Comparison of ENCODE assay signal across 9 cellular contexts in the genomic region with DNA sequence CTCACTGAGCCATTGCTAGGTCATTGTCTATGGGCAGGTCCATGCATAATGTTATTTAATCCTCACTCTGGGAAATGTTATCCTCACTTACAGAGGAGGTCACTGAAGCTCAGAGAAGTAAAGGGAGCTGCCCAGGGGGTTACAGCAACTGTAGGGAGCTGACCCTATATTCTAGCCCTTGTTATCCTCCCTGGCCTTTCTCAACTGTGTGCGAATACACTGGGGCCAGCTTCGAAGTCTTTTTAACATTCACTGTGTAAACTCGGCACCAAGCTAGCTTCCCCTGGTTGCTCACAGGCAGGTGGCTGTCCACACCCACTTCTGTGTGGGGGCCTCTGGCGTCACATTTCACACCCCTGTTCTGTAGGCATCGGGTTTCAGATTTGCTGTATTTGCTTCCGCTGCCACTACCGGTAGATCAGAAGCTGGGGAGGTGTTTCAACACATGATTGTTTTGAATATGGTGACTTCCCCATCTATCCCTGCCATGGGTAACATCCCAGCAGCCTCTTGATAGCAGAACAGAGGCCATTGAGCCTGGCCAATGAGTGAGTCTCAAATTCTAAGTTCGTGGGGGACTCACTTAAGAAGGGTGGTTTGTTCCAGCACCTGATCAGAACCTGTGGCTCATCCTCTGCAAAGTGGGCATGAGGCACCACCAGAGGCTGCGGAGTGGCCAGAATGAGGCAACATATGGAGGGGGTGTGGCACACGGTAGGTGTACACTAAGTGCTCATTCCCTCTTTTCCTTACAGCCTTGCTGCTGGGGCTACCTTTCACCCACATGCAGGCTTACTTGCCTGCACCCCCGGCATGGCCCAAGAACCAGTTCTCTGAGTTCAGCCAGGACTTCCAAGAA.
A peak's percentile ranks its signal among the peaks of the same experiment; 100 is the strongest.
DNase-seq lines count a peak whose midpoint lies in the region; ATAC-seq, FAIRE-seq and TF ChIP-seq lines count a peak whose summit lies in the region.
"Had no signal": no experiment of that assay in that cellular context is flagged by ENCODE, and none has a peak within 500 bp of the region (broad histone marks: within the 10 kb centered on the region; RNA-seq: fewer than 3 reads in every experiment).

No MANE protein-coding gene starts in this region.

- no peak; a peak in 1 of 6 replicates for TF ChIP-seq CTCF in GM12878 (IDR thresholded peaks at IDR 0.05 in 2 of 3, conservative IDR thresholded peaks at IDR 0.05 in 1 of 3; ENCODE audit: control insufficient read depth in 2 of 3, extremely low read depth in 1 of 3, insufficient read depth in 1 of 3, low read depth in 3 of 3, low read length in 3 of 3)

- ATAC-seq in GM19395 (IDR thresholded peaks at IDR 0.05; ENCODE audit: unreplicated experiment): peak; percentile 46
- ATAC-seq in HG03457 (IDR thresholded peaks at IDR 0.05; ENCODE audit: unreplicated experiment): peak; percentile 31
- peak; percentile 74 for ATAC-seq in T-helper 17 cell
- peak; percentile 42 for ATAC-seq in GM12878
- peak; percentile 6 for ATAC-seq in sciatic nerve

- no peaks in the 10 kb centered on the region for H3K9me3 ChIP-seq in BLaER1 treated with 17β-estradiol and CSF1 and Interleukin-3, amounts not matched to agents 10 nM and 100 nM (replicated peaks in 1 of 11)
- H3K9me3 ChIP-seq in T-helper 17 cell (ENCODE audit: control insufficient read depth, low read length, poor library complexity, severe bottlenecking) (no peaks in the 10 kb centered on the region), GM12878 (replicated peaks; ENCODE audit: control insufficient read depth, insufficient read depth, low read length) (no peaks in the 10 kb centered on the region)

- POLR2A ChIA-PET in GM12878 (lab: Charles Lee): interaction anchor here (0.6 to 11.5 kb wide), 15 partner anchors 8 to 1505 kb away, joined by 3 to 170 read pairs (median 4); no protein-coding TSS in a partner anchor

- H3K27me3 Mint-ChIP-seq in T-helper 17 cell: no peaks in the 10 kb centered on the region

- H3K4me1 ChIP-seq in BLaER1 treated with 17β-estradiol and CSF1 and Interleukin-3, amounts not matched to agents 10 nM and 100 nM: peaks cover 88 to 100% (median 98%) of the 10 kb centered on the region in 10 experiments
- H3K4me1 ChIP-seq in GM12878 (ENCODE audit: control insufficient read depth, insufficient read depth, low read length): peaks cover 94% of the 10 kb centered on the region

- H3K36me3 Mint-ChIP-seq in T-helper 17 cell (ENCODE audit: low read depth): peaks cover 8% of the 10 kb centered on the region

- peak; percentile 65 to 69; a peak in 3 of 4 replicates for TF ChIP-seq EP300 in GM12878 (IDR thresholded peaks at IDR 0.05; ENCODE audit: borderline replicate concordance in 1 of 2, control insufficient read depth in 1 of 2, low read depth in 2 of 2, low read length in 2 of 2)

- CTCF ChIA-PET in GM12878 (lab: Yijun Ruan, JAX): interaction anchor here (0.7 to 7.8 kb wide), 14 partner anchors 11 to 440 kb away, joined by 3 to 57 read pairs (median 9); partner anchors contain the start of gene RPL32

- DNase-seq in T-helper 17 cell: peak; percentile 54 to 71 (median 67)
- DNase-seq in GM12878 (ENCODE audit: low read depth, low spot score): peak; percentile 92
- no peak for DNase-seq in sciatic nerve (ENCODE audit: low spot score)
- DNase-seq in superior temporal gyrus (ENCODE audit: extremely low spot score): no peak
- no peak for DNase-seq in COLO829 (ENCODE audit: low spot score)

- RAD21 ChIA-PET in GM12878 (lab: Charles Lee; ENCODE audit: unreplicated experiment): interaction anchor here (1.0 to 8.5 kb wide), 21 partner anchors 9 to 441 kb away, joined by 3 to 93 read pairs (median 5); no protein-coding TSS in a partner anchor

- peak overlapping the region; percentile 78 to 100 (median 99) for H3K27ac ChIP-seq in BLaER1 treated with 17β-estradiol and CSF1 and Interleukin-3, amounts not matched to agents 10 nM and 100 nM
- H3K27ac ChIP-seq in GM12878 (ENCODE audit: control insufficient read depth, insufficient read depth): peak overlapping the region; percentile 99
- H3K27ac ChIP-seq: epithelial cell of prostate had no signal

- H3K27ac Mint-ChIP-seq in T-helper 17 cell: peak overlapping the region; percentile 100

- SMC1A ChIA-PET in GM12878 (lab: Charles Lee; ENCODE audit: uncharacterized antibody, unreplicated experiment): interaction anchor here (1.1 to 12.7 kb wide), 14 partner anchors 8 to 80 kb away, joined by 3 to 123 read pairs (median 7); no protein-coding TSS in a partner anchor

- FAIRE-seq in GM12878 (lab: Jason Lieb, UNC): peak; percentile 86

- TF ChIP-seq RAD21 in GM12878 (IDR thresholded peaks at IDR 0.05; ENCODE audit: insufficient read depth, low read depth, low read length): no peak

- peak overlapping the region; percentile 92 to 100 (median 99) for H3K4me2 ChIP-seq in BLaER1 treated with 17β-estradiol and CSF1 and Interleukin-3, amounts not matched to agents 10 nM and 100 nM
- peak overlapping the region; percentile 90 for H3K4me2 ChIP-seq in GM12878 (ENCODE audit: control insufficient read depth, insufficient read depth)

- TF ChIP-seq POLR2A in GM12878 (IDR thresholded peaks at IDR 0.05; ENCODE audit: low read depth, low read length): no peak

- peaks cover 0 to 14% (median 0%) of the 10 kb centered on the region in 11 experiments; a peak in 3 of 22 replicates for H3K36me3 ChIP-seq in BLaER1 treated with 17β-estradiol and CSF1 and Interleukin-3, amounts not matched to agents 10 nM and 100 nM
- peaks cover 0 to 2% of the 10 kb centered on the region in 2 experiments; a peak in 2 of 4 replicates for H3K36me3 ChIP-seq in GM12878 (ENCODE audit: control insufficient read depth in 2 of 2, insufficient read depth in 2 of 2, low read length in 1 of 2)

- peaks cover 67% of the 10 kb centered on the region for H3K4me1 Mint-ChIP-seq in T-helper 17 cell

- intact Hi-C loops in GM12878 (cut with micrococcal nuclease; ENCODE audit: unreplicated experiment): loop anchor here (1.0 to 10.0 kb wide), 5 partner anchors 9 to 443 kb away; no protein-coding TSS in a partner anchor
- intact Hi-C loops in sciatic nerve (cut with DNase I): no loop called here

- H3K4me3 Mint-ChIP-seq in T-helper 17 cell: peak overlapping the region; percentile 88

- H3K9ac ChIP-seq in BLaER1 treated with 17β-estradiol and CSF1 and Interleukin-3, amounts not matched to agents 10 nM and 100 nM: peak overlapping the region; percentile 64 to 95 (median 90)
- H3K9ac ChIP-seq in GM12878 (ENCODE audit: control insufficient read depth, insufficient read depth, low read length): peak overlapping the region; percentile 93

- H3K79me2 ChIP-seq in GM12878 (ENCODE audit: control insufficient read depth, insufficient read depth, low read length): peaks cover 93% of the 10 kb centered on the region

- BruUV-seq in GM12878 (replicated peaks; lab: Mats Ljungman, UMichigan): TSS peak; percentile 43

- H4K20me1 ChIP-seq in BLaER1 treated with 17β-estradiol and CSF1 and Interleukin-3, amounts not matched to agents 10 nM and 100 nM: peaks cover 0 to 63% (median 17%) of the 10 kb centered on the region in 11 experiments; a peak in 10 of 22 replicates
- H4K20me1 ChIP-seq in GM12878 (ENCODE audit: control insufficient read depth, insufficient read depth): no peaks in the 10 kb centered on the region

- H2AFZ ChIP-seq in GM12878 (ENCODE audit: control insufficient read depth, low read depth, low read length): no peak overlapping the region

- peak overlapping the region in 4 of 10 experiments; percentile 19 to 60 (median 42); a peak in 8 of 20 replicates for H3K4me3 ChIP-seq in BLaER1 treated with 17β-estradiol and CSF1 and Interleukin-3, amounts not matched to agents 10 nM and 100 nM
- H3K4me3 ChIP-seq in GM12878: peak overlapping the region; percentile 46; the same call in 1 of the 2 replicates

- 6% methylated on average over 11 of the region's 11 CpGs for WGBS in GM12878 (ENCODE audit: insufficient coverage, insufficient replicate concordance, low lambda C conversion rate, missing lambda C conversion rate)

- no peaks in the 10 kb centered on the region for H3K27me3 ChIP-seq in BLaER1 treated with 17β-estradiol and CSF1 and Interleukin-3, amounts not matched to agents 10 nM and 100 nM
- H3K27me3 ChIP-seq in GM12878 (replicated peaks in 1 of 2; ENCODE audit: control insufficient read depth in 2 of 2, insufficient read depth in 2 of 2, low read length in 1 of 2): no peaks in the 10 kb centered on the region

- in situ Hi-C loops in GM12878 (cut with MboI): no loop called here

TF ChIP-seq in GM12878, 131 proteins besides CTCF, POLR2A, EP300 and RAD21 (continues in another document):
- no peak for TF ChIP-seq NFXL1 (IDR thresholded peaks at IDR 0.05; ENCODE audit: borderline replicate concordance)
- no peak for TF ChIP-seq ATF2 (IDR thresholded peaks at IDR 0.05; ENCODE audit: low read length)
- TF ChIP-seq KLF5 (IDR thresholded peaks at IDR 0.05; ENCODE audit: partially characterized antibody): peak; percentile 4
- no peak for TF ChIP-seq NFIC (IDR thresholded peaks at IDR 0.05; ENCODE audit: low read depth, low read length)
- TF ChIP-seq SREBF2 (IDR thresholded peaks at IDR 0.05; ENCODE audit: low read length): no peak
- TF ChIP-seq, protein P1, sequence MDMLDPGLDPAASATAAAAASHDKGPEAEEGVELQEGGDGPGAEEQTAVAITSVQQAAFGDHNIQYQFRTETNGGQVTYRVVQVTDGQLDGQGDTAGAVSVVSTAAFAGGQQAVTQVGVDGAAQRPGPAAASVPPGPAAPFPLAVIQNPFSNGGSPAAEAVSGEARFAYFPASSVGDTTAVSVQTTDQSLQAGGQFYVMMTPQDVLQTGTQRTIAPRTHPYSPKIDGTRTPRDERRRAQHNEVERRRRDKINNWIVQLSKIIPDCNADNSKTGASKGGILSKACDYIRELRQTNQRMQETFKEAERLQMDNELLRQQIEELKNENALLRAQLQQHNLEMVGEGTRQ (IDR thresholded peaks at IDR 0.05; ENCODE audit: borderline replicate concordance, low read depth, low read length): no peak; the same call in 1 of the 2 replicates
- TF ChIP-seq SPI1 (IDR thresholded peaks at IDR 0.05; ENCODE audit: borderline replicate concordance, insufficient read depth, low read depth, low read length): peak; percentile 68
- TF ChIP-seq IRF4 (IDR thresholded peaks at IDR 0.05; ENCODE audit: low read depth, low read length): 0 out of 2 replicates have a peak, but pooled peaks have one; percentile 50

Comparison
In these comparisons a context has a peak if more than half of its experiments do, and no peak if none do; other contexts are left out.
1. ATAC-seq: peak in every context shown above with its lines; median percentile 74 in T-helper 17 cell; 46 in GM19395; 42 in GM12878; 31 in HG03457; 6 in sciatic nerve.
2. DNase-seq: peak in T-helper 17 cell (3 of 3) and GM12878 (single experiment); none in sciatic nerve (single experiment), superior temporal gyrus (single experiment) and COLO829 (single experiment).